In genomic region chr15:96416218-96416933, GRCh38 we compare ENCODE assay signal across 12 cellular contexts.
DNase-seq lines count a peak whose midpoint lies in the region; ATAC-seq and TF ChIP-seq lines count a peak whose summit lies in the region.
"Had no signal": no experiment of that assay in that cellular context is flagged by ENCODE, and none has a peak within 500 bp of the region (broad histone marks: within the 10 kb centered on the region; RNA-seq: fewer than 3 reads in every experiment).

No MANE protein-coding gene starts in this region.

- TF ChIP-seq CTCF in HL-60 (IDR thresholded peaks at IDR 0.05; ENCODE audit: insufficient read depth, low read length) (no peak), lower lobe of right lung (IDR thresholded peaks at IDR 0.05) (no peak), spleen (IDR thresholded peaks at IDR 0.05 in 8 of 11, conservative IDR thresholded peaks at IDR 0.05 in 3 of 11) (no peak), Peyer's patch (IDR thresholded peaks at IDR 0.05) (no peak)

- H3K27me3 ChIP-seq in HL-60 (ENCODE audit: insufficient read depth, poor library complexity, severe bottlenecking) (peaks cover 7% of the 10 kb centered on the region), lower lobe of right lung (ENCODE audit: low read depth) (peaks cover 98% of the 10 kb centered on the region), spleen (replicated peaks in 1 of 7) (peaks cover 3 to 100% (median 66%) of the 10 kb centered on the region in 7 donors), Peyer's patch (peaks cover 0 to 44% of the 10 kb centered on the region in 2 donors)

- H3K27ac ChIP-seq in HL-60 (replicated peaks): no peak overlapping the region
- no peak overlapping the region for H3K27ac ChIP-seq in lower lobe of right lung
- peak overlapping the region in 4 of 8 donors; percentile 3 to 40 (median 11) for H3K27ac ChIP-seq in spleen
- H3K27ac ChIP-seq in Peyer's patch: no peak overlapping the region

- no peak for DNase-seq in HL-60 (ENCODE audit: low read depth in 1 of 2, low spot score in 1 of 2)
- peak; percentile 58 for DNase-seq in ecto neural progenitor cell (ENCODE audit: low spot score)
- no peak for DNase-seq in lower lobe of right lung
- DNase-seq in spleen: no peak
- DNase-seq in stimulated activated CD4-positive, alpha-beta T cell treated with anti-CD3 and anti-CD28 coated beads, Interleukin-4, amount 100 ng/mL, for 1 hour: no peak
- no peak for DNase-seq in activated naive CD4-positive, alpha-beta T cell (lab: John Stamatoyannopoulos, UW)
- DNase-seq in head of caudate nucleus: no peak
- no peak for DNase-seq in Peyer's patch
- DNase-seq: NCI-H146, PC-3, T-helper 9 cell had no signal

- H3K4me3 ChIP-seq in HL-60 (replicated peaks; ENCODE audit: insufficient read depth, low read length): 0 out of 2 replicates have a peak overlapping the region, but pooled peaks have one; percentile 7
- peak overlapping the region; percentile 32 for H3K4me3 ChIP-seq in lower lobe of right lung
- H3K4me3 ChIP-seq in spleen: peak overlapping the region in 7 of 8 donors; percentile 17 to 61 (median 28)
- H3K4me3 ChIP-seq in Peyer's patch: peak overlapping the region in 2 of 4 donors; percentile 24 to 32
- H3K4me3 ChIP-seq: GM12878 had no signal

- WGBS in spleen, 5 donors: 5 to 17% (median 7%) methylated on average over 20 to 58 of the region's 58 CpGs

- intact Hi-C loops in lower lobe of right lung (cut with DNase I): no loop called here
- intact Hi-C loops in spleen (cut with DNase I; ENCODE audit: low total_unique reads): no loop called here
- intact Hi-C loops in head of caudate nucleus (cut with DNase I): no loop called here

- TF ChIP-seq POLR2A in spleen (IDR thresholded peaks at IDR 0.05) (no peak), Peyer's patch (IDR thresholded peaks at IDR 0.05) (no peak)

- H3K36me3 ChIP-seq in lower lobe of right lung (no peaks in the 10 kb centered on the region), spleen (no peaks in the 10 kb centered on the region), Peyer's patch (no peaks in the 10 kb centered on the region)

- H3K4me1 ChIP-seq in lower lobe of right lung (peaks cover 16% of the 10 kb centered on the region), spleen (peaks cover 0 to 21% (median 11%) of the 10 kb centered on the region in 6 donors), Peyer's patch (peaks cover 0 to 16% (median 0%) of the 10 kb centered on the region in 4 donors)

- ATAC-seq in lower lobe of right lung: peak; percentile 14 to 32
- ATAC-seq: GM12878, PC-3 had no signal

- H3K9me3 ChIP-seq in lower lobe of right lung (no peaks in the 10 kb centered on the region), spleen (peaks cover 0 to 4% (median 0%) of the 10 kb centered on the region in 8 donors), Peyer's patch (no peaks in the 10 kb centered on the region)
